9 cellular contexts compared by ENCODE assay signal in genomic region chr12:110004598-110004997, GRCh38. TPM values are rescaled to one million over a fixed set of nuclear protein-coding genes. Genes with fewer than 3 reads are reported as not detected.
DNase-seq lines count a peak whose midpoint lies in the region; ATAC-seq and TF ChIP-seq lines count a peak whose summit lies in the region.
"Had no signal": no experiment of that assay in that cellular context is flagged by ENCODE, and none has a peak within 500 bp of the region (broad histone marks: within the 10 kb centered on the region; RNA-seq: fewer than 3 reads in every experiment).

No MANE protein-coding gene starts in this region.

- no peaks in the 10 kb centered on the region for H3K9me3 Mint-ChIP-seq in effector memory CD8-positive, alpha-beta T cell

- H3K27ac ChIP-seq in breast epithelium, result no peak overlapping the region

- no peaks in the 10 kb centered on the region for H3K36me3 ChIP-seq in breast epithelium

- in situ Hi-C loops in GM13977 (cut with MboI; ENCODE audit: low pct_unique_long_range_greater_than_20kb, low sequenced_read_pairs, unreplicated experiment), result no loop called here
- in situ Hi-C loops in G401 (cut with HindIII; ENCODE audit: low sequenced_read_pairs), result no loop called here

- peaks cover 0 to 11% of the 10 kb centered on the region in 2 donors for H3K4me1 ChIP-seq in breast epithelium

- H3K4me1 Mint-ChIP-seq in effector memory CD8-positive, alpha-beta T cell (ENCODE audit: low read depth in 2 of 2), result peaks cover 38 to 48% of the 10 kb centered on the region in 2 donors

- intact Hi-C loops in breast epithelium (cut with DNase I; ENCODE audit: low total_unique reads), result no loop called here

- no peak overlapping the region for H3K4me3 ChIP-seq in breast epithelium

- TF ChIP-seq CTCF in GM13977 (IDR thresholded peaks at IDR 0.05; ENCODE audit: extremely low read depth, insufficient read depth, missing control alignments) (no peak), GM20000 (IDR thresholded peaks at IDR 0.05; ENCODE audit: extremely low read depth, missing control alignments) (no peak), breast epithelium (IDR thresholded peaks at IDR 0.05) (no peak)

- no peak for TF ChIP-seq POLR2A in breast epithelium (IDR thresholded peaks at IDR 0.05)

- no peaks in the 10 kb centered on the region for H3K9me3 ChIP-seq in breast epithelium

- DNase-seq in GM13977 (ENCODE audit: low spot score) (peak; percentile 72), GM20000 (ENCODE audit: low spot score) (peak; percentile 70), NCI-H748 treated with DMSO at 0.1 percent for 48 hours (lab: John Stamatoyannopoulos, UW) (no peak), G401 (ENCODE audit: low spot score) (no peak), breast epithelium (ENCODE audit: low spot score in 2 of 2) (no peak)
- DNase-seq in effector memory CD8-positive, alpha-beta T cell, result no peak
- DNase-seq in effector CD8-positive, alpha-beta T cell (lab: John Stamatoyannopoulos, UW), result no peak

- H3K36me3 Mint-ChIP-seq in effector memory CD8-positive, alpha-beta T cell (ENCODE audit: insufficient read depth), result peaks cover 18% of the 10 kb centered on the region

- no peak overlapping the region for H3K4me3 Mint-ChIP-seq in effector memory CD8-positive, alpha-beta T cell

- no peaks in the 10 kb centered on the region for H3K27me3 Mint-ChIP-seq in effector memory CD8-positive, alpha-beta T cell

- peak; percentile 55 for ATAC-seq in HG03432 (IDR thresholded peaks at IDR 0.05; ENCODE audit: unreplicated experiment)
- peak; percentile 58 for ATAC-seq in effector memory CD8-positive, alpha-beta T cell (replicated peaks)
- ATAC-seq: HCT116 had no signal

- no peaks in the 10 kb centered on the region for H3K27me3 ChIP-seq in breast epithelium

- peak overlapping the region in 1 of 2 donors; percentile 92 for H3K27ac Mint-ChIP-seq in effector memory CD8-positive, alpha-beta T cell

RNA-seq across cellular contexts. Expression of gene ANKRD13A, which starts 5.4 kb away (rescaled TPM):
- 17.1 and 38.2 TPM in 2 replicates for total RNA-seq in G401 (2014; rRNA removed; shearing (Covaris generic))
- total RNA-seq in breast epithelium, result 100 to 1,000 TPM in 1 of 3 donors, 10 to 100 TPM in 2; 66.4 to 172 (median 88.2) TPM

RNA-seq across cellular contexts. Expression of gene GIT2, which starts 8.4 kb away (rescaled TPM):
- total RNA-seq in G401 (2014; rRNA removed; shearing (Covaris generic)), result 11.4 and 21.1 TPM in 2 replicates
- total RNA-seq in breast epithelium, result 10 to 100 TPM; 41.3 to 53.1 (median 42.6) TPM

RNA-seq across cellular contexts. Expression of gene C12orf76, which starts 43.7 kb away (rescaled TPM):
- total RNA-seq in G401 (2014; rRNA removed; shearing (Covaris generic)), result 17.3 and 20.5 TPM in 2 replicates
- 10 to 100 TPM; 16.0 to 19.3 (median 18.1) TPM for total RNA-seq in breast epithelium

Comparison
In these comparisons a context has a peak if more than half of its experiments do, and no peak if none do; other contexts are left out.
1. DNase-seq: peak in GM13977 (single experiment) and GM20000 (single experiment); none in effector memory CD8-positive, alpha-beta T cell (0 of 3), NCI-H748 treated with DMSO at 0.1 percent for 48 hours (single experiment), G401 (single experiment), breast epithelium (0 of 2) and effector CD8-positive, alpha-beta T cell (single experiment).